In genomic region chr20:22797103-22797502, GRCh38 we compare ENCODE assay signal across 30 cellular contexts.
DNase-seq lines count a peak whose midpoint lies in the region; ATAC-seq, FAIRE-seq and TF ChIP-seq lines count a peak whose summit lies in the region.
"Had no signal": no experiment of that assay in that cellular context is flagged by ENCODE, and none has a peak within 500 bp of the region (broad histone marks: within the 10 kb centered on the region; RNA-seq: fewer than 3 reads in every experiment).

No MANE protein-coding gene starts in this region.

- no peak for ATAC-seq in HG02642 (IDR thresholded peaks at IDR 0.05; ENCODE audit: poor library complexity, unreplicated experiment)
- ATAC-seq: K562; stimulated activated naive CD8-positive, alpha-beta T cell treated with anti-CD3 and anti-CD28 coated beads, Interleukin-15, Interleukin-2, amounts not matched to agents 100 U/mL and 50 U/mL, for 24 hours had no signal

- intact Hi-C loops in left ventricle myocardium inferior (cut with micrococcal nuclease): no loop called here
- intact Hi-C loops in cardiac septum (cut with DNase I): loop anchor here (10.0 kb wide), 1 partner anchor 268 kb away; no protein-coding TSS in a partner anchor

- H3K27ac ChIP-seq in left ventricle myocardium inferior (replicated peaks): peak overlapping the region; percentile 73
- H3K27ac ChIP-seq: foreskin keratinocyte, neural progenitor cell had no signal

- peaks cover 17% of the 10 kb centered on the region for H3K27me3 ChIP-seq in left ventricle myocardium inferior (ENCODE audit: low read depth)
- H3K27me3 ChIP-seq: foreskin keratinocyte, MG63, neural progenitor cell, testis had no signal

- H3K36me3 ChIP-seq in left ventricle myocardium inferior: no peaks in the 10 kb centered on the region
- H3K36me3 ChIP-seq: heart right ventricle, MG63, neural progenitor cell had no signal

- no peaks in the 10 kb centered on the region for H3K9me3 ChIP-seq in left ventricle myocardium inferior (replicated peaks)
- H3K9me3 ChIP-seq: heart right ventricle, MG63, testis had no signal

- FAIRE-seq in urothelium cell line (lab: Jason Lieb, UNC): no peak
- FAIRE-seq: A204.1, K562 had no signal

- H3K4me1 ChIP-seq in left ventricle myocardium inferior: peaks cover 44% of the 10 kb centered on the region

- TF ChIP-seq CTCF in left ventricle myocardium inferior (IDR thresholded peaks at IDR 0.05; ENCODE audit: borderline replicate concordance): no peak

- DNase-seq in left ventricle myocardium inferior: no peak
- DNase-seq in cardiac septum (ENCODE audit: low spot score): no peak
- DNase-seq in amniotic epithelial cell (ENCODE audit: low read depth): peak; percentile 82
- peak; percentile 25 for DNase-seq in iris pigment epithelial cell (ENCODE audit: low read depth)
- DNase-seq in urothelium cell line (ENCODE audit: low spot score): peak; percentile 58
- no peak for DNase-seq in NCI-H2227 treated with DMSO at 0.1 percent for 48 hours (lab: John Stamatoyannopoulos, UW)
- DNase-seq in NCI-H446 treated with DMSO at 0.1 percent for 48 hours (lab: John Stamatoyannopoulos, UW): no peak
- DNase-seq: activated CD4-positive, alpha-beta T cell treated with anti-CD3 and anti-CD28 coated beads, Interleukin-2, amount 10 ng/mL, durations not matched to agents 24 days and 14 days; activated gamma-delta T cell; activated naive CD8-positive, alpha-beta T cell treated with anti-CD3 and anti-CD28 coated beads, Interleukin-2, amount 10 ng/mL, durations not matched to agents 7 days and 5 days; activated T-cell treated with anti-CD3 and anti-CD28 coated beads, Interleukin-2, amount 50 U/mL, for 1 hour; AML-193; CD4-positive, alpha-beta memory T cell; DMS 273 treated with DMSO at 0.1 percent for 48 hours; effector CD8-positive, alpha-beta T cell; heart right ventricle; left cardiac atrium; MG63; NCI-H1417 treated with DMSO at 0.1 percent for 48 hours; NCI-H2107; SHP77 treated with DMSO at 0.1 percent for 48 hours; stimulated activated CD4-positive, alpha-beta T cell treated with anti-CD3 and anti-CD28 coated beads, Interleukin-15, amount 100 ng/mL, for 24 hours; stimulated activated naive CD8-positive, alpha-beta T cell treated with anti-CD3 and anti-CD28 coated beads, Interleukin-15, Interleukin-2, amounts not matched to agents 100 U/mL and 50 U/mL, for 24 hours; T1000; testis had no signal

- no peak overlapping the region for H3K4me3 ChIP-seq in left ventricle myocardium inferior
- H3K4me3 ChIP-seq: heart right ventricle, K562, MG63, neural progenitor cell, testis had no signal

Comparison
In these comparisons a context has a peak if more than half of its experiments do, and no peak if none do; other contexts are left out.
1. DNase-seq: peak in amniotic epithelial cell (single experiment), iris pigment epithelial cell (single experiment) and urothelium cell line (single experiment); none in left ventricle myocardium inferior (single experiment), cardiac septum (single experiment), NCI-H2227 treated with DMSO at 0.1 percent for 48 hours (single experiment) and NCI-H446 treated with DMSO at 0.1 percent for 48 hours (single experiment).